ENCODE assay signal across 14 cellular contexts in genomic region chr2:148756292-148756975, GRCh38.
A peak's percentile ranks its signal among the peaks of the same experiment; 100 is the strongest.
DNase-seq lines count a peak whose midpoint lies in the region; ATAC-seq, FAIRE-seq and TF ChIP-seq lines count a peak whose summit lies in the region.
"Had no signal": no experiment of that assay in that cellular context is flagged by ENCODE, and none has a peak within 500 bp of the region (broad histone marks: within the 10 kb centered on the region; RNA-seq: fewer than 3 reads in every experiment).

No MANE protein-coding gene starts in this region.

- DNase-seq in BJ (ENCODE audit: low read depth) (peak; percentile 1), HFFc6 (peak; percentile 75), astrocyte (ENCODE audit: low read depth) (peak; percentile 25), keratinocyte (ENCODE audit: low read depth, low spot score) (peak; percentile 5), NCI-H2227 treated with DMSO at 0.1 percent for 48 hours (lab: John Stamatoyannopoulos, UW) (no peak), left lobe of liver (ENCODE audit: low spot score) (no peak)
- DNase-seq: amniotic stem cell; Caco-2; effector memory CD8-positive, alpha-beta T cell; mucosa of descending colon; NCI-H187; stimulated activated CD4-positive, alpha-beta T cell treated with anti-CD3 and anti-CD28 coated beads, Interleukin-4, amount 100 ng/mL, for 4 hours had no signal

- H3K9me3 Mint-ChIP-seq in HFFc6 (no peaks in the 10 kb centered on the region), astrocyte (ENCODE audit: unreplicated experiment) (no peaks in the 10 kb centered on the region)
- H3K9me3 Mint-ChIP-seq: effector memory CD8-positive, alpha-beta T cell had no signal

- H3K4me1 Mint-ChIP-seq in HFFc6 (ENCODE audit: low read depth), result peaks cover 18% of the 10 kb centered on the region
- peaks cover 12% of the 10 kb centered on the region for H3K4me1 Mint-ChIP-seq in astrocyte (ENCODE audit: low read depth, unreplicated experiment)

- H3K9me3 ChIP-seq in astrocyte (ENCODE audit: insufficient read depth, low read depth, low read length) (no peaks in the 10 kb centered on the region), keratinocyte (ENCODE audit: control insufficient read depth, low read depth, low read length) (no peaks in the 10 kb centered on the region)
- H3K9me3 ChIP-seq: Caco-2, mucosa of descending colon had no signal

- H3K4me2 ChIP-seq in astrocyte (ENCODE audit: low read length) (peak overlapping the region; percentile 33), keratinocyte (ENCODE audit: control insufficient read depth, extremely low read depth, insufficient read depth, low read depth, low read length) (peak overlapping the region; percentile 32)

- peaks cover 7% of the 10 kb centered on the region; the same call in 1 of the 2 replicates for H3K36me3 Mint-ChIP-seq in HFFc6 (ENCODE audit: low read depth)
- no peaks in the 10 kb centered on the region for H3K36me3 Mint-ChIP-seq in astrocyte (ENCODE audit: low read depth, unreplicated experiment)

- H4K20me1 ChIP-seq in astrocyte (ENCODE audit: insufficient read depth, low read length) (peaks cover 29% of the 10 kb centered on the region), keratinocyte (ENCODE audit: control insufficient read depth, extremely low read depth, insufficient read depth, low read length) (no peaks in the 10 kb centered on the region)

- dilution Hi-C loops in keratinocyte (cut with MboI; ENCODE audit: extremely low pct_ligation_motif_present, low sequenced_read_pairs), result no loop called here

- H3K9me1 ChIP-seq in keratinocyte (ENCODE audit: control insufficient read depth, extremely low read depth, insufficient read depth, low read length), result no peaks in the 10 kb centered on the region

- H3K27me3 ChIP-seq in BJ (ENCODE audit: control insufficient read depth, insufficient read depth, low read length), result no peaks in the 10 kb centered on the region
- no peaks in the 10 kb centered on the region for H3K27me3 ChIP-seq in astrocyte (ENCODE audit: insufficient read depth, low read length)
- no peaks in the 10 kb centered on the region for H3K27me3 ChIP-seq in keratinocyte (ENCODE audit: control insufficient read depth, extremely low read depth, insufficient read depth, low read length)

- H2AFZ ChIP-seq in astrocyte (ENCODE audit: low read depth, low read length) (no peak overlapping the region), keratinocyte (ENCODE audit: control insufficient read depth, low read length) (no peak overlapping the region)

- H3K27ac ChIP-seq in astrocyte (ENCODE audit: low read depth, low read length) (no peak overlapping the region), keratinocyte (ENCODE audit: control insufficient read depth, insufficient read depth, low read length) (peak overlapping the region; percentile 29)

- TF ChIP-seq CTCF in BJ (IDR thresholded peaks at IDR 0.05; ENCODE audit: insufficient read depth, low read depth, low read length), result no peak
- no peak for TF ChIP-seq CTCF in HFFc6 (IDR thresholded peaks at IDR 0.05)
- TF ChIP-seq CTCF in astrocyte (IDR thresholded peaks at IDR 0.05; ENCODE audit: insufficient read depth, low read depth, low read length), result no peak
- TF ChIP-seq CTCF in keratinocyte (optimal IDR thresholded peaks at IDR 0.05 in 1 of 3, IDR thresholded peaks at IDR 0.05 in 1 of 3, conservative IDR thresholded peaks at IDR 0.05 in 1 of 3; ENCODE audit: extremely low read depth in 1 of 3, insufficient read depth in 2 of 3, low read length in 3 of 3), result no peak

- H3K4me3 Mint-ChIP-seq in HFFc6, result peak overlapping the region; percentile 37
- H3K4me3 Mint-ChIP-seq in astrocyte (ENCODE audit: unreplicated experiment), result no peak overlapping the region
- H3K4me3 Mint-ChIP-seq: effector memory CD8-positive, alpha-beta T cell had no signal

- FAIRE-seq in astrocyte (lab: Jason Lieb, UNC), result peak; percentile 49
- FAIRE-seq in keratinocyte (lab: Jason Lieb, UNC), result peak; percentile 90
- FAIRE-seq: H1 had no signal

- H3K79me2 ChIP-seq in astrocyte (ENCODE audit: insufficient read depth, low read length) (peaks cover 10% of the 10 kb centered on the region), keratinocyte (ENCODE audit: control insufficient read depth, insufficient read depth, low read length) (no peaks in the 10 kb centered on the region)

- no peaks in the 10 kb centered on the region for H3K27me3 Mint-ChIP-seq in HFFc6 (ENCODE audit: insufficient read depth)
- no peaks in the 10 kb centered on the region for H3K27me3 Mint-ChIP-seq in astrocyte (ENCODE audit: low read depth, unreplicated experiment)
- H3K27me3 Mint-ChIP-seq: effector memory CD8-positive, alpha-beta T cell had no signal

- CTCF ChIA-PET in BJ (lab: Yijun Ruan, JAX), result no interaction called here

- no peak overlapping the region for H3K4me3 ChIP-seq in BJ (ENCODE audit: low read depth, low read length)
- H3K4me3 ChIP-seq in astrocyte (ENCODE audit: insufficient read depth, low read depth, low read length), result no peak overlapping the region
- no peak overlapping the region for H3K4me3 ChIP-seq in keratinocyte (ENCODE audit: control insufficient read depth in 2 of 3, extremely low read depth in 1 of 3, insufficient read depth in 2 of 3, low read depth in 1 of 3, low read length in 3 of 3)
- H3K4me3 ChIP-seq: mucosa of descending colon had no signal

- H3K36me3 ChIP-seq in BJ (ENCODE audit: control insufficient read depth, insufficient read depth, low read length) (no peaks in the 10 kb centered on the region), astrocyte (ENCODE audit: insufficient read depth, low read length) (peaks cover 3% of the 10 kb centered on the region), keratinocyte (ENCODE audit: control insufficient read depth in 2 of 2, extremely low read depth in 1 of 2, insufficient read depth in 2 of 2, low read length in 2 of 2) (no peaks in the 10 kb centered on the region)

- ATAC-seq in HG02642 (IDR thresholded peaks at IDR 0.05; ENCODE audit: poor library complexity, unreplicated experiment), result no peak
- ATAC-seq in left lobe of liver, result no peak
- ATAC-seq: effector memory CD8-positive, alpha-beta T cell; mucosa of descending colon had no signal

- H3K9ac ChIP-seq in astrocyte (ENCODE audit: low read length), result no peak overlapping the region
- H3K9ac ChIP-seq in keratinocyte (ENCODE audit: control insufficient read depth, extremely low read depth, insufficient read depth, low read length), result no peak overlapping the region

- POLR2A ChIA-PET in BJ (lab: Charles Lee), result no interaction called here

- peak overlapping the region; percentile 75 for H3K27ac Mint-ChIP-seq in HFFc6
- H3K27ac Mint-ChIP-seq in astrocyte (ENCODE audit: unreplicated experiment), result peak overlapping the region; percentile 60
- H3K27ac Mint-ChIP-seq: effector memory CD8-positive, alpha-beta T cell had no signal

- peaks cover 8% of the 10 kb centered on the region for H3K4me1 ChIP-seq in astrocyte (ENCODE audit: insufficient read depth, low read length)
- H3K4me1 ChIP-seq in keratinocyte (ENCODE audit: control insufficient read depth, extremely low read depth, insufficient read depth, low read length), result peaks cover 13% of the 10 kb centered on the region
- H3K4me1 ChIP-seq: Caco-2 had no signal

Comparison
In these comparisons a context has a peak if more than half of its experiments do, and no peak if none do; other contexts are left out.
1. DNase-seq: peak in BJ (single experiment), HFFc6 (single experiment), astrocyte (single experiment) and keratinocyte (single experiment); none in NCI-H2227 treated with DMSO at 0.1 percent for 48 hours (single experiment) and left lobe of liver (single experiment).